Comparison of ENCODE assay signal across 19 cellular contexts in the genomic region with DNA sequence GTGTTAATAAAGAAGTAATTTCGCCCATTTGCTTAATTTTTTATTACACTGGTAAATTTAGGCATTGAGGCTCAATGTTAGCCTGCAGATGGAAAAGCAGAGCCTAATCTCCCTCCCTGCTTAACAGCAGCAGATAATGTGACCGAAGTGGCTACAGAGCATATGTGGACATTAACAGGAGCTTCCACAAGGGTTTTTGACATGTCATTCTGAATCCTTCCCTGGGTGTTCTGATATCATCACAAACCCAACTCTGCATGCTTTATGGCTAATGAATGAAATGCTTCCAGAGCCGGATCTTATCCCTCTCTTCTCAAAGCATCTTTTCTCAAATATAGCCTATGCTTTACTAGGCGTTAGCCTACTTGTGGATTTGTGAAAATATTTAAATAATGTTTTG.
"Had no signal": no experiment of that assay in that cellular context is flagged by ENCODE, and none has a peak within 500 bp of the region (broad histone marks: within the 10 kb centered on the region; RNA-seq: fewer than 3 reads in every experiment).

No MANE protein-coding gene starts in this region.

- H3K4me3 ChIP-seq: MG63 had no signal

- DNase-seq: IMR-90, Karpas-422, KG1, MG63, NCI-H1092, NCI-H1105 treated with DMSO at 0.1 percent for 48 hours, NCI-H1436, NCI-H187, NCI-H2029, NCI-H2081 treated with DMSO at 0.1 percent for 48 hours, NCI-H2227 treated with DMSO at 0.1 percent for 48 hours, NCI-H526 treated with DMSO at 0.1 percent for 48 hours, NCI-H748 treated with DMSO at 0.1 percent for 48 hours, SHP77, T-helper 1 cell, T-helper 17 cell had no signal

- H3K36me3 ChIP-seq: MG63 had no signal

- H3K27ac ChIP-seq: RWPE1 had no signal

- ATAC-seq: HepG2, Panc1, T-helper 17 cell had no signal

- H3K27me3 ChIP-seq: MG63 had no signal

- H3K9me3 ChIP-seq: MG63 had no signal
